9 cellular contexts compared by ENCODE assay signal in genomic region chr14:99245541-99246511, GRCh38. TPM values are rescaled to one million over a fixed set of nuclear protein-coding genes. Genes with fewer than 3 reads are reported as not detected.
DNase-seq lines count a peak whose midpoint lies in the region; ATAC-seq and TF ChIP-seq lines count a peak whose summit lies in the region.
"Had no signal": no experiment of that assay in that cellular context is flagged by ENCODE, and none has a peak within 500 bp of the region (broad histone marks: within the 10 kb centered on the region; RNA-seq: fewer than 3 reads in every experiment).

No MANE protein-coding gene starts in this region.

- peaks cover 86% of the 10 kb centered on the region for H3K4me1 Mint-ChIP-seq in CD4-positive, alpha-beta T cell (ENCODE audit: low read depth)
- H3K4me1 Mint-ChIP-seq in T-cell (peaks cover 85 to 86% (median 86%) of the 10 kb centered on the region in 3 donors), osteocyte (ENCODE audit: unreplicated experiment) (peaks cover 15% of the 10 kb centered on the region)

- H3K9me3 ChIP-seq in CD4-positive, alpha-beta T cell (ENCODE audit: control insufficient read depth, low read length): no peaks in the 10 kb centered on the region

- no peak for ATAC-seq in CD4-positive, alpha-beta T cell (ENCODE audit: poor library complexity)
- ATAC-seq in T-cell (replicated peaks in 1 of 4): no peak
- ATAC-seq in HG03442 (IDR thresholded peaks at IDR 0.05; ENCODE audit: unreplicated experiment): no peak

- H3K36me3 Mint-ChIP-seq in CD4-positive, alpha-beta T cell (ENCODE audit: low read depth): peaks cover 90% of the 10 kb centered on the region
- H3K36me3 Mint-ChIP-seq in T-cell (peaks cover 36% of the 10 kb centered on the region), osteocyte (ENCODE audit: unreplicated experiment) (no peaks in the 10 kb centered on the region)

- no peaks in the 10 kb centered on the region for H3K9me3 Mint-ChIP-seq in CD4-positive, alpha-beta T cell
- H3K9me3 Mint-ChIP-seq in T-cell (no peaks in the 10 kb centered on the region), osteocyte (ENCODE audit: unreplicated experiment) (no peaks in the 10 kb centered on the region)

- no peaks in the 10 kb centered on the region for H3K27me3 ChIP-seq in CD4-positive, alpha-beta T cell (ENCODE audit: control insufficient read depth, insufficient read depth, low read length)

- peak overlapping the region; percentile 94 for H3K4me3 Mint-ChIP-seq in CD4-positive, alpha-beta T cell
- H3K4me3 Mint-ChIP-seq in T-cell (peak overlapping the region; percentile 85 to 96 (median 88)), osteocyte (ENCODE audit: unreplicated experiment) (no peak overlapping the region)

- CTCF ChIA-PET in CD4-positive, alpha-beta T cell (lab: Charles Lee): interaction anchor here (0.9 to 1.5 kb wide), 3 partner anchors 16 to 29 kb away, joined by 3 to 6 read pairs (median 4); no protein-coding TSS in a partner anchor
- CTCF ChIA-PET in T-cell (lab: Charles Lee): interaction anchor here (0.6 to 1.5 kb wide), 4 partner anchors 16 to 23 kb away, joined by 3 to 8 read pairs (median 4); no protein-coding TSS in a partner anchor

- intact Hi-C loops in CD4-positive, alpha-beta T cell (cut with DNase I, micrococcal nuclease): no loop called here

- H3K27ac Mint-ChIP-seq in CD4-positive, alpha-beta T cell: peak overlapping the region; percentile 99
- H3K27ac Mint-ChIP-seq in T-cell (peak overlapping the region; percentile 98), osteocyte (ENCODE audit: unreplicated experiment) (no peak overlapping the region)

- peak overlapping the region; percentile 97 for H3K27ac ChIP-seq in CD4-positive, alpha-beta T cell (ENCODE audit: low read depth, low read length)
- H3K27ac ChIP-seq in epithelial cell of prostate: peak overlapping the region; percentile 68

- POLR2A ChIA-PET in CD4-positive, alpha-beta T cell (lab: Charles Lee): interaction anchor here (0.6 to 83.0 kb wide), 4 partner anchors 2 to 1073 kb away, joined by 3 to 4389 read pairs (median 2196); partner anchors contain the start of gene BCL11B
- POLR2A ChIA-PET in T-cell (lab: Charles Lee): interaction anchor here (0.7 to 1.3 kb wide), 5 partner anchors 8 to 22 kb away, joined by 3 to 9 read pairs (median 5); no protein-coding TSS in a partner anchor

- DNase-seq in CD4-positive, alpha-beta T cell: no peak
- DNase-seq in T-cell: no peak
- DNase-seq in epithelial cell of prostate (ENCODE audit: low read depth, low spot score): no peak
- peak; percentile 77 for DNase-seq in osteocyte (ENCODE audit: extremely low spot score, unreplicated experiment)
- DNase-seq in DMS79 (lab: John Stamatoyannopoulos, UW): no peak
- no peak for DNase-seq in activated CD4-positive, CD25-positive, alpha-beta regulatory T cell treated with anti-CD3 and anti-CD28 coated beads, Interleukin-2, amount 50 U/mL, for 72 hours
- DNase-seq in NCI-H1417 treated with DMSO at 0.1 percent for 48 hours (lab: John Stamatoyannopoulos, UW): no peak

- no peak for TF ChIP-seq CTCF in CD4-positive, alpha-beta T cell (IDR thresholded peaks at IDR 0.05)
- no peak for TF ChIP-seq CTCF in osteocyte (IDR thresholded peaks at IDR 0.05)

- no peaks in the 10 kb centered on the region for H3K27me3 Mint-ChIP-seq in CD4-positive, alpha-beta T cell
- H3K27me3 Mint-ChIP-seq in T-cell (no peaks in the 10 kb centered on the region), osteocyte (ENCODE audit: unreplicated experiment) (peaks cover 64% of the 10 kb centered on the region)

RNA-seq across cellular contexts. Expression of gene BCL11B, which starts 26.2 kb away (rescaled TPM):
- 100 to 1,000 TPM; 244 to 254 TPM for total RNA-seq in CD4-positive, alpha-beta T cell
- total RNA-seq in T-cell (100 to 1,000 TPM; 181 to 240 (median 196) TPM), osteocyte (0.16 and 0.18 TPM in 2 replicates)
- total RNA-seq: LHCN-M2 had no signal

Comparison
In these comparisons a context has a peak if more than half of its experiments do, and no peak if none do; other contexts are left out.
1. RNA of gene BCL11B, which starts 26.2 kb away (total RNA-seq): 244 to 254 TPM in CD4-positive, alpha-beta T cell and 181 to 240 TPM in T-cell; 0.16 to 0.18 TPM in osteocyte; every median in the first group is over 100 times any median in the second.